ENCODE assay signal across 28 cellular contexts in genomic region chr11:839280-839623, GRCh38. TPM values are rescaled to one million over a fixed set of nuclear protein-coding genes. Genes with fewer than 3 reads are reported as not detected.
DNase-seq lines count a peak whose midpoint lies in the region; ATAC-seq and TF ChIP-seq lines count a peak whose summit lies in the region.
"Had no signal": no experiment of that assay in that cellular context is flagged by ENCODE, and none has a peak within 500 bp of the region (broad histone marks: within the 10 kb centered on the region; RNA-seq: fewer than 3 reads in every experiment).

No MANE protein-coding gene starts in this region.

- no TSS peak for BruUV-seq in MCF 10A (replicated peaks; lab: Mats Ljungman, UMichigan)

- ATAC-seq in upper lobe of left lung (ENCODE audit: low FRiP score in 2 of 2): no peak
- ATAC-seq: naive thymus-derived CD8-positive, alpha-beta T cell; stimulated activated naive CD8-positive, alpha-beta T cell treated with anti-CD3 and anti-CD28 coated beads, Interleukin-15, Interleukin-2, amounts not matched to agents 100 U/mL and 50 U/mL, for 24 hours had no signal

- peaks cover 18% of the 10 kb centered on the region for H3K4me1 Mint-ChIP-seq in MCF 10A (ENCODE audit: insufficient read depth, unreplicated experiment)
- H3K4me1 Mint-ChIP-seq in glutamatergic neuron (ENCODE audit: low read depth, unreplicated experiment): peaks cover 18% of the 10 kb centered on the region

- TF ChIP-seq POLR2A in breast epithelium (IDR thresholded peaks at IDR 0.05): no peak
- TF ChIP-seq POLR2A in Raji (IDR thresholded peaks at IDR 0.05; ENCODE audit: insufficient read depth, low read depth, low read length): 0 out of 2 replicates have a peak, but pooled peaks have one; percentile 17
- no peak for TF ChIP-seq POLR2A in upper lobe of left lung (IDR thresholded peaks at IDR 0.05)

- TF ChIP-seq CTCF in MCF 10A (IDR thresholded peaks at IDR 0.05; ENCODE audit: unreplicated experiment) (no peak), breast epithelium (IDR thresholded peaks at IDR 0.05) (no peak), glutamatergic neuron (IDR thresholded peaks at IDR 0.05; ENCODE audit: partially characterized antibody, unreplicated experiment) (no peak), upper lobe of left lung (IDR thresholded peaks at IDR 0.05) (no peak)

- DNase-seq in MCF 10A (ENCODE audit: unreplicated experiment) (no peak), breast epithelium (ENCODE audit: low spot score in 2 of 2) (no peak), glutamatergic neuron (no peak), upper lobe of left lung (no peak), Kasumi-1 (lab: John Stamatoyannopoulos, UW) (no peak), dedifferentiated amniotic fluid mesenchymal stem cell (ENCODE audit: extremely low spot score) (no peak)
- no peak for DNase-seq in stimulated activated CD4-positive, alpha-beta T cell treated with anti-CD3 and anti-CD28 coated beads, Interleukin-4, amount 100 ng/mL, for 24 hours
- DNase-seq: activated B cell treated with CpG ODN at 0.5 μM for 24 hours; activated CD4-positive, alpha-beta memory T cell treated with anti-CD3 and anti-CD28 coated beads for 36 hours; activated gamma-delta T cell; dorsolateral prefrontal cortex; hypothalamus; kidney; naive thymus-derived CD8-positive, alpha-beta T cell; NCI-H2029 treated with DMSO at 0.1 percent for 48 hours; NCI-H345; Peyer's patch; stimulated activated naive CD8-positive, alpha-beta T cell treated with anti-CD3 and anti-CD28 coated beads, Interleukin-15, Interleukin-2, amounts not matched to agents 100 U/mL and 50 U/mL, for 24 hours had no signal

- H3K4me1 ChIP-seq in breast epithelium (peaks cover 3 to 24% of the 10 kb centered on the region in 2 donors), upper lobe of left lung (peaks cover 39 to 89% (median 52%) of the 10 kb centered on the region in 4 donors)

- intact Hi-C loops in MCF 10A (cut with micrococcal nuclease) (no loop called here), breast epithelium (cut with DNase I; ENCODE audit: low total_unique reads) (no loop called here)

- H3K36me3 Mint-ChIP-seq in MCF 10A (ENCODE audit: insufficient read depth, unreplicated experiment): peaks cover 84% of the 10 kb centered on the region
- no peaks in the 10 kb centered on the region for H3K36me3 Mint-ChIP-seq in glutamatergic neuron (ENCODE audit: unreplicated experiment)

- H3K27ac Mint-ChIP-seq in MCF 10A (ENCODE audit: low read depth, unreplicated experiment) (peak overlapping the region; percentile 63), glutamatergic neuron (ENCODE audit: unreplicated experiment) (peak overlapping the region; percentile 97)
- H3K27ac Mint-ChIP-seq: activated B cell treated with CpG ODN at 0.5 μM for 24 hours; activated CD4-positive, alpha-beta memory T cell treated with anti-CD3 and anti-CD28 coated beads for 36 hours; memory B cell; T-helper 2 cell treated with Interferon-gamma antibody and Interleukin-4, amounts not matched to agents 5 μg/mL and 100 μg/mL, for 36 hours had no signal

- H3K4me3 Mint-ChIP-seq in MCF 10A (ENCODE audit: unreplicated experiment) (peak overlapping the region; percentile 41), glutamatergic neuron (ENCODE audit: unreplicated experiment) (no peak overlapping the region)
- H3K4me3 Mint-ChIP-seq: activated B cell treated with CpG ODN at 0.5 μM for 24 hours; activated CD4-positive, alpha-beta memory T cell treated with anti-CD3 and anti-CD28 coated beads for 36 hours had no signal

- H3K27me3 ChIP-seq in breast epithelium: no peaks in the 10 kb centered on the region
- H3K27me3 ChIP-seq in upper lobe of left lung: no peaks in the 10 kb centered on the region
- H3K27me3 ChIP-seq: adrenal gland, cardiac muscle cell, Peyer's patch, tibial nerve had no signal

- no peaks in the 10 kb centered on the region for H3K27me3 Mint-ChIP-seq in MCF 10A (ENCODE audit: insufficient read depth, unreplicated experiment)
- H3K27me3 Mint-ChIP-seq in glutamatergic neuron (ENCODE audit: unreplicated experiment): peaks cover 17% of the 10 kb centered on the region
- H3K27me3 Mint-ChIP-seq: activated B cell treated with CpG ODN at 0.5 μM for 24 hours; naive thymus-derived CD8-positive, alpha-beta T cell had no signal

- H3K9me3 ChIP-seq in breast epithelium: no peaks in the 10 kb centered on the region
- no peaks in the 10 kb centered on the region for H3K9me3 ChIP-seq in upper lobe of left lung
- H3K9me3 ChIP-seq: adrenal gland; BLaER1 treated with 17β-estradiol and CSF1 and Interleukin-3, amounts not matched to agents 10 nM and 100 nM; Peyer's patch; prostate gland; tibial nerve had no signal

- no peaks in the 10 kb centered on the region for H3K36me3 ChIP-seq in breast epithelium
- peaks cover 20 to 52% (median 49%) of the 10 kb centered on the region in 4 donors for H3K36me3 ChIP-seq in upper lobe of left lung

- H3K27ac ChIP-seq in breast epithelium: no peak overlapping the region
- H3K27ac ChIP-seq in upper lobe of left lung: peak overlapping the region; percentile 30 to 87 (median 36)
- H3K27ac ChIP-seq: BLaER1 treated with 17β-estradiol and CSF1 and Interleukin-3, amounts not matched to agents 10 nM and 100 nM; dorsolateral prefrontal cortex; KMS-11; prostate gland had no signal

- POLR2A ChIA-PET in MCF 10A (lab: Yijun Ruan, JAX): interaction anchor here (0.6 to 11.4 kb wide), 6 partner anchors 14 to 103 kb away, joined by 3 to 274 read pairs (median 5); partner anchors contain the start of genes PNPLA2 and RPLP2

- H3K4me3 ChIP-seq in breast epithelium: no peak overlapping the region
- no peak overlapping the region for H3K4me3 ChIP-seq in upper lobe of left lung
- H3K4me3 ChIP-seq: adrenal gland; BLaER1 treated with 17β-estradiol and CSF1 and Interleukin-3, amounts not matched to agents 10 nM and 100 nM; cardiac muscle cell; dorsolateral prefrontal cortex; Peyer's patch; prostate gland; tibial nerve had no signal

- CTCF ChIA-PET in MCF 10A (lab: Yijun Ruan, JAX): interaction anchor here (0.7 to 1.3 kb wide), 2 partner anchors 64 to 134 kb away, joined by 3 to 4 read pairs; no protein-coding TSS in a partner anchor

- no peak for TF ChIP-seq EP300 in upper lobe of left lung (IDR thresholded peaks at IDR 0.05)

- H3K9me3 Mint-ChIP-seq in MCF 10A (ENCODE audit: unreplicated experiment) (no peaks in the 10 kb centered on the region), glutamatergic neuron (ENCODE audit: unreplicated experiment) (peaks cover 26% of the 10 kb centered on the region)
- H3K9me3 Mint-ChIP-seq: activated B cell treated with CpG ODN at 0.5 μM for 24 hours; activated CD4-positive, alpha-beta memory T cell treated with anti-CD3 and anti-CD28 coated beads for 36 hours; memory B cell; naive thymus-derived CD8-positive, alpha-beta T cell; T-helper 2 cell treated with Interferon-gamma antibody and Interleukin-4, amounts not matched to agents 5 μg/mL and 100 μg/mL, for 36 hours had no signal

- 80 to 94% methylated on average over 2 to 5 of the region's 5 CpGs for WGBS in upper lobe of left lung, 2 donors

RNA-seq across cellular contexts. Expression of gene POLR2L, which starts 3.1 kb away (rescaled TPM):
- total RNA-seq in MCF 10A (2022): 96.9 and 118 TPM in 2 replicates
- 100 to 1,000 TPM in 1 of 3 donors, 10 to 100 TPM in 2; 51.8 to 126 (median 96.7) TPM for total RNA-seq in breast epithelium
- 106 TPM for total RNA-seq in glutamatergic neuron (ENCODE audit: unreplicated experiment)
- 100 to 1,000 TPM in 3 of 6 donors, 10 to 100 TPM in 3; 34.1 to 168 (median 102) TPM for total RNA-seq in upper lobe of left lung

RNA-seq across cellular contexts. Expression of gene TSPAN4, which starts 3.4 kb away (rescaled TPM):
- total RNA-seq in MCF 10A (2022): 118 and 148 TPM in 2 replicates
- total RNA-seq in breast epithelium: 100 to 1,000 TPM in 2 of 3 donors, 10 to 100 TPM in 1; 72.4 to 217 (median 107) TPM
- total RNA-seq in glutamatergic neuron (ENCODE audit: unreplicated experiment): 82.5 TPM
- 100 to 1,000 TPM in 5 of 6 donors, 10 to 100 TPM in 1; 91.3 to 181 (median 169) TPM for total RNA-seq in upper lobe of left lung

RNA-seq across cellular contexts. Expression of gene CD151, which starts 6.5 kb away (rescaled TPM):
- total RNA-seq in MCF 10A (2022) (404 and 412 TPM in 2 replicates), breast epithelium (100 to 1,000 TPM; 209 to 847 (median 343) TPM), glutamatergic neuron (ENCODE audit: unreplicated experiment) (346 TPM), upper lobe of left lung (100 to 1,000 TPM; 179 to 545 (median 421) TPM)

RNA-seq across cellular contexts. Expression of gene CRACR2B, which starts 11.5 kb away (rescaled TPM):
- 1.2 and 1.9 TPM in 2 replicates for total RNA-seq in MCF 10A (2022)
- 100 to 1,000 TPM in 1 of 3 donors, 10 to 100 TPM in 2; 14.7 to 152 (median 86.2) TPM for total RNA-seq in breast epithelium
- total RNA-seq in glutamatergic neuron (ENCODE audit: unreplicated experiment): 19.7 TPM
- 100 to 1,000 TPM in 1 of 6 donors, 10 to 100 TPM in 5; 29.0 to 157 (median 41.4) TPM for total RNA-seq in upper lobe of left lung
- total RNA-seq: A172 had no signal

RNA-seq across cellular contexts. Expression of gene PNPLA2, which starts 20.5 kb away (rescaled TPM):
- total RNA-seq in MCF 10A (2022): 100 and 112 TPM in 2 replicates
- 100 to 1,000 TPM; 103 to 266 (median 109) TPM for total RNA-seq in breast epithelium
- 32.3 TPM for total RNA-seq in glutamatergic neuron (ENCODE audit: unreplicated experiment)
- 100 to 1,000 TPM in 4 of 6 donors, 10 to 100 TPM in 2; 74.5 to 303 (median 164) TPM for total RNA-seq in upper lobe of left lung

Comparison
In these comparisons a context has a peak if more than half of its experiments do, and no peak if none do; other contexts are left out.
1. H3K27ac ChIP-seq: peak in upper lobe of left lung (4 of 4); none in breast epithelium (0 of 2).